18 cellular contexts compared by ENCODE assay signal in the genomic region with DNA sequence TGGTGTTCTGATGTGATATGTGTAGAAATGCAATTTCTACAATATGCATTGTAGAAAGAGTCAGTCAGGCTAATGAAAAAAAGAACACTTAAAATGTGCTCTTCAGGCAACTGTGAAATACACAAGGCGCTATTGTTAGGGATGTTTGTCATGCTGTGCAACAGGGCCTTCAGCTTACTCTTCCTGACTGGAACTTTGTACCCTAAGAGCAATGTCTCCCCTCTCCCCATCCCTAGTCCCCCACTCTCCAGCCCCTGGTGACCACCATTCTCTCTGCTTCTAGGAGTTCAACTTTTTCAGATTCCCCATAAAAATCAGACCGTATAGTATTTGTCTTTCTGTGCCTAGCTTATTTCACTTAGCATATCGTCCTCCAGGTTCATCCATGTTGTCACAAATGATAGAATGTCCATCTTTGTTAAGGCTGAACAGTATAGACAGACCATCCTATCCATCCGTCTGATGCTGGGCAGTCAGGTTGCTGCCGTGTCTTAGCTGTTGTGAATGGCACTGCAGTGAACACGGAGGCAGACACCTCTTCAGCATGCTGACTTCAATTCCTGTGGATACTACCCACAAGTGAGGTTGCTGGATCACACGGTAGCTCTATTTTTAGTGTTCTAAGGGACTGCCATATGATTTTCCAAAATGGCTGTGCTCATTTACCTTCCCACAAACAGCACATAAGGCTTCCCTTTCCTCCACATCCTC. TPM values are rescaled to one million over a fixed set of nuclear protein-coding genes. Genes with fewer than 3 reads are reported as not detected.
DNase-seq lines count a peak whose midpoint lies in the region; ATAC-seq and TF ChIP-seq lines count a peak whose summit lies in the region.
"Had no signal": no experiment of that assay in that cellular context is flagged by ENCODE, and none has a peak within 500 bp of the region (broad histone marks: within the 10 kb centered on the region; RNA-seq: fewer than 3 reads in every experiment).

No MANE protein-coding gene starts in this region.

- CTCF ChIA-PET in CD4-positive, alpha-beta T cell (lab: Charles Lee) = interaction anchor here (0.6 to 1.3 kb wide), 2 partner anchors 12 to 483 kb away, joined by 3 to 5 read pairs; a partner anchor contains a TSS

- no peaks in the 10 kb centered on the region for H3K9me2 ChIP-seq in GM23338 (ENCODE audit: insufficient read depth)

- H3K27me3 Mint-ChIP-seq in CD4-positive, alpha-beta T cell = no peaks in the 10 kb centered on the region
- H3K27me3 Mint-ChIP-seq in GM23338 (ENCODE audit: insufficient read depth, low read depth, poor library complexity) = peaks cover 70% of the 10 kb centered on the region
- peaks cover 1% of the 10 kb centered on the region for H3K27me3 Mint-ChIP-seq in activated naive CD8-positive, alpha-beta T cell treated with anti-CD3 and anti-CD28 coated beads, Interleukin-2, amount 50 U/mL, for 24 hours
- no peaks in the 10 kb centered on the region for H3K27me3 Mint-ChIP-seq in naive thymus-derived CD8-positive, alpha-beta T cell

- H2AFZ ChIP-seq in GM23338 = no peak overlapping the region

- H3K27me3 ChIP-seq in CD4-positive, alpha-beta T cell (ENCODE audit: control insufficient read depth, insufficient read depth, low read length) = no peaks in the 10 kb centered on the region
- H3K27me3 ChIP-seq in GM23338 (ENCODE audit: insufficient read depth) = peaks cover 54% of the 10 kb centered on the region
- H3K27me3 ChIP-seq: body of pancreas had no signal

- DNase-seq in CD4-positive, alpha-beta T cell = no peak
- DNase-seq in GM23338 (ENCODE audit: low spot score) (peak; percentile 58), NCI-H1417 (lab: John Stamatoyannopoulos, UW) (no peak), DMS 273 (lab: John Stamatoyannopoulos, UW; ENCODE audit: unreplicated experiment) (no peak), glomerular visceral epithelial cell (ENCODE audit: extremely low spot score) (no peak), NCI-H510A treated with DMSO at 0.1 percent for 48 hours (lab: John Stamatoyannopoulos, UW) (no peak)
- no peak for DNase-seq in activated naive CD8-positive, alpha-beta T cell treated with anti-CD3 and anti-CD28 coated beads, Interleukin-2, amount 50 U/mL, for 24 hours
- DNase-seq in naive thymus-derived CD8-positive, alpha-beta T cell = no peak
- DNase-seq: body of pancreas, DMS79, hippocampal formation, left lung, NCI-H1417 treated with DMSO at 0.1 percent for 48 hours, NCI-H226 had no signal

- H3K36me3 ChIP-seq in GM23338 (ENCODE audit: insufficient read depth) = no peaks in the 10 kb centered on the region

- peaks cover 44% of the 10 kb centered on the region for H3K4me1 ChIP-seq in GM23338 (ENCODE audit: insufficient read depth)

- peak overlapping the region; percentile 45 for H3K4me3 Mint-ChIP-seq in CD4-positive, alpha-beta T cell
- H3K4me3 Mint-ChIP-seq in GM23338 = peak overlapping the region; percentile 40; the same call in 2 of the 3 replicates
- peak overlapping the region; percentile 4 for H3K4me3 Mint-ChIP-seq in activated naive CD8-positive, alpha-beta T cell treated with anti-CD3 and anti-CD28 coated beads, Interleukin-2, amount 50 U/mL, for 24 hours
- H3K4me3 Mint-ChIP-seq in naive thymus-derived CD8-positive, alpha-beta T cell = peak overlapping the region; percentile 16 to 86 (median 54)

- peak overlapping the region; percentile 71 for H3K4me2 ChIP-seq in GM23338

- POLR2A ChIA-PET in CD4-positive, alpha-beta T cell (lab: Charles Lee) = no interaction called here
- POLR2A ChIA-PET in naive thymus-derived CD8-positive, alpha-beta T cell (lab: Charles Lee) = interaction anchor here (2.2 kb wide), 1 partner anchor 12 kb away, joined by 10 read pairs; a partner anchor contains a TSS

- no peaks in the 10 kb centered on the region for H3K9me3 ChIP-seq in CD4-positive, alpha-beta T cell (ENCODE audit: control insufficient read depth, low read length)
- H3K9me3 ChIP-seq: body of pancreas, left lung, SJSA1, suprapubic skin had no signal

- no peak for ATAC-seq in CD4-positive, alpha-beta T cell (ENCODE audit: poor library complexity)
- peak; percentile 3; the same call in 1 of the 3 replicates for ATAC-seq in GM23338
- ATAC-seq in activated naive CD8-positive, alpha-beta T cell treated with anti-CD3 and anti-CD28 coated beads, Interleukin-2, amount 50 U/mL, for 24 hours = no peak
- no peak for ATAC-seq in naive thymus-derived CD8-positive, alpha-beta T cell
- ATAC-seq: body of pancreas, left lung had no signal

- peak overlapping the region; percentile 65 for H3K27ac Mint-ChIP-seq in CD4-positive, alpha-beta T cell
- H3K27ac Mint-ChIP-seq in GM23338 = no peak overlapping the region
- H3K27ac Mint-ChIP-seq in activated naive CD8-positive, alpha-beta T cell treated with anti-CD3 and anti-CD28 coated beads, Interleukin-2, amount 50 U/mL, for 24 hours = peak overlapping the region; percentile 56
- peak overlapping the region in 9 of 10 donors; percentile 18 to 84 (median 53) for H3K27ac Mint-ChIP-seq in naive thymus-derived CD8-positive, alpha-beta T cell

- H3K4me3 ChIP-seq in GM23338 = peak overlapping the region; percentile 46
- H3K4me3 ChIP-seq: body of pancreas, left lung, SJSA1, suprapubic skin had no signal

- no peaks in the 10 kb centered on the region for H3K79me2 ChIP-seq in GM23338 (replicated peaks; ENCODE audit: insufficient read depth)

- H3K27ac ChIP-seq in CD4-positive, alpha-beta T cell (ENCODE audit: low read depth, low read length) = no peak overlapping the region
- H3K27ac ChIP-seq in GM23338 (ENCODE audit: low read depth) = no peak overlapping the region
- H3K27ac ChIP-seq: body of pancreas, HL-60, left lung, SJSA1, suprapubic skin had no signal

- H3K9me3 Mint-ChIP-seq in CD4-positive, alpha-beta T cell = no peaks in the 10 kb centered on the region
- peaks cover 6% of the 10 kb centered on the region for H3K9me3 Mint-ChIP-seq in GM23338
- no peaks in the 10 kb centered on the region for H3K9me3 Mint-ChIP-seq in activated naive CD8-positive, alpha-beta T cell treated with anti-CD3 and anti-CD28 coated beads, Interleukin-2, amount 50 U/mL, for 24 hours
- H3K9me3 Mint-ChIP-seq in naive thymus-derived CD8-positive, alpha-beta T cell = no peaks in the 10 kb centered on the region

- no peaks in the 10 kb centered on the region for H4K20me1 ChIP-seq in GM23338 (replicated peaks; ENCODE audit: insufficient read depth)

- H3K36me3 Mint-ChIP-seq in CD4-positive, alpha-beta T cell (ENCODE audit: low read depth) = peaks cover 10% of the 10 kb centered on the region
- H3K36me3 Mint-ChIP-seq in GM23338 (ENCODE audit: low read depth) = peaks cover 12% of the 10 kb centered on the region
- peaks cover 9% of the 10 kb centered on the region for H3K36me3 Mint-ChIP-seq in activated naive CD8-positive, alpha-beta T cell treated with anti-CD3 and anti-CD28 coated beads, Interleukin-2, amount 50 U/mL, for 24 hours (ENCODE audit: low read depth)
- H3K36me3 Mint-ChIP-seq in naive thymus-derived CD8-positive, alpha-beta T cell = peaks cover 0 to 4% (median 0%) of the 10 kb centered on the region in 3 donors

- H3K4me1 Mint-ChIP-seq in CD4-positive, alpha-beta T cell (ENCODE audit: low read depth) = peaks cover 28% of the 10 kb centered on the region
- peaks cover 58% of the 10 kb centered on the region for H3K4me1 Mint-ChIP-seq in GM23338
- peaks cover 37% of the 10 kb centered on the region for H3K4me1 Mint-ChIP-seq in activated naive CD8-positive, alpha-beta T cell treated with anti-CD3 and anti-CD28 coated beads, Interleukin-2, amount 50 U/mL, for 24 hours
- H3K4me1 Mint-ChIP-seq in naive thymus-derived CD8-positive, alpha-beta T cell = peaks cover 12 to 41% (median 33%) of the 10 kb centered on the region in 4 donors

- intact Hi-C loops in CD4-positive, alpha-beta T cell (cut with DNase I, micrococcal nuclease) = no loop called here

- TF ChIP-seq CTCF in CD4-positive, alpha-beta T cell (IDR thresholded peaks at IDR 0.05) = no peak
- no peak for TF ChIP-seq CTCF in GM23338 (conservative IDR thresholded peaks at IDR 0.05; ENCODE audit: low read depth in 2 of 2)

- H3F3A ChIP-seq in GM23338 (replicated peaks; ENCODE audit: low read depth) = peaks cover 10% of the 10 kb centered on the region; the same call in 1 of the 2 replicates

TF ChIP-seq in GM23338, 12 proteins besides CTCF, POLR2A, EP300 and RAD21 (continues in another document):
- peak; percentile 58; the same call in 1 of the 2 replicates for TF ChIP-seq NANOG (IDR thresholded peaks at IDR 0.05; ENCODE audit: borderline replicate concordance)
- TF ChIP-seq EZH2phosphoT487 (IDR thresholded peaks at IDR 0.05; ENCODE audit: unreplicated experiment) = no peak

RNA-seq across cellular contexts. Expression of a gene that starts 10.7 kb away (rescaled TPM):
- 100 to 1,000 TPM; 223 to 224 TPM for total RNA-seq in CD4-positive, alpha-beta T cell
- total RNA-seq in GM23338 (2014; rRNA removed; shearing (Covaris generic)) = 202 and 241 TPM in 2 replicates
- polyA plus RNA-seq in GM23338 (2016; fragmentation: Nextera tagmentation; extraction: Ambion mirVana) = 98.6 and 104 TPM in 2 replicates
- total RNA-seq in naive thymus-derived CD8-positive, alpha-beta T cell = 100 to 1,000 TPM; 197 to 199 TPM
- 100 to 1,000 TPM; 122 to 123 (median 122) TPM for polyA plus RNA-seq in naive thymus-derived CD8-positive, alpha-beta T cell

RNA-seq across cellular contexts. Expression of a gene that starts 12.3 kb away (rescaled TPM):
- 1 to 10 TPM in 1 of 2 experiments, under 1 TPM in 1; 0.92 to 1.4 TPM for total RNA-seq in CD4-positive, alpha-beta T cell
- total RNA-seq in GM23338 (2014; rRNA removed; shearing (Covaris generic)) = 5.0 and 6.6 TPM in 2 replicates
- polyA plus RNA-seq in GM23338 (2016; fragmentation: Nextera tagmentation; extraction: Ambion mirVana) = 15.1 and 16.4 TPM in 2 replicates
- total RNA-seq in naive thymus-derived CD8-positive, alpha-beta T cell = 1 to 10 TPM; 2.0 to 3.2 TPM
- polyA plus RNA-seq in naive thymus-derived CD8-positive, alpha-beta T cell = 1 to 10 TPM; 2.7 to 3.1 (median 2.7) TPM

RNA-seq across cellular contexts. Expression of a gene that starts 22.2 kb away (rescaled TPM):
- not detected for total RNA-seq in CD4-positive, alpha-beta T cell
- 0.10 TPM in 1 of 2 replicates, not detected in the other for total RNA-seq in GM23338 (2014; rRNA removed; shearing (Covaris generic))
- polyA plus RNA-seq in GM23338 (2016; fragmentation: Nextera tagmentation; extraction: Ambion mirVana) = not detected in 2 replicates
- total RNA-seq in naive thymus-derived CD8-positive, alpha-beta T cell = not detected
- not detected for polyA plus RNA-seq in naive thymus-derived CD8-positive, alpha-beta T cell
- total RNA-seq: body of pancreas, fibroblast of lung, left lung, SJSA1, suprapubic skin had no signal
- polyA plus RNA-seq: fibroblast of lung had no signal

RNA-seq across cellular contexts. Expression of a gene that starts 33.1 kb away (rescaled TPM):
- under 1 TPM; 0.30 to 0.36 TPM for total RNA-seq in CD4-positive, alpha-beta T cell
- 0.31 and 0.87 TPM in 2 replicates for total RNA-seq in GM23338 (2014; rRNA removed; shearing (Covaris generic))
- not detected in 2 replicates for polyA plus RNA-seq in GM23338 (2016; fragmentation: Nextera tagmentation; extraction: Ambion mirVana)
- total RNA-seq in naive thymus-derived CD8-positive, alpha-beta T cell = not detected
- under 1 TPM in 2 of 3 donors, not detected in 1; 0.29 to 0.64 TPM for polyA plus RNA-seq in naive thymus-derived CD8-positive, alpha-beta T cell
- total RNA-seq: fibroblast of lung, SJSA1, suprapubic skin had no signal
- polyA plus RNA-seq: fibroblast of lung had no signal

RNA-seq across cellular contexts. Expression of a gene that starts 33.8 kb away (rescaled TPM):
- 10 to 100 TPM; 60.1 to 62.8 TPM for total RNA-seq in CD4-positive, alpha-beta T cell
- 1,021 and 1,776 TPM in 2 replicates for total RNA-seq in GM23338 (2014; rRNA removed; shearing (Covaris generic))
- 1,881 and 1,914 TPM in 2 replicates for polyA plus RNA-seq in GM23338 (2016; fragmentation: Nextera tagmentation; extraction: Ambion mirVana)
- 100 to 1,000 TPM; 177 to 186 TPM for total RNA-seq in naive thymus-derived CD8-positive, alpha-beta T cell
- polyA plus RNA-seq in naive thymus-derived CD8-positive, alpha-beta T cell = 100 to 1,000 TPM; 234 to 278 (median 276) TPM
